26 cellular contexts compared by ENCODE assay signal in the genomic region with DNA sequence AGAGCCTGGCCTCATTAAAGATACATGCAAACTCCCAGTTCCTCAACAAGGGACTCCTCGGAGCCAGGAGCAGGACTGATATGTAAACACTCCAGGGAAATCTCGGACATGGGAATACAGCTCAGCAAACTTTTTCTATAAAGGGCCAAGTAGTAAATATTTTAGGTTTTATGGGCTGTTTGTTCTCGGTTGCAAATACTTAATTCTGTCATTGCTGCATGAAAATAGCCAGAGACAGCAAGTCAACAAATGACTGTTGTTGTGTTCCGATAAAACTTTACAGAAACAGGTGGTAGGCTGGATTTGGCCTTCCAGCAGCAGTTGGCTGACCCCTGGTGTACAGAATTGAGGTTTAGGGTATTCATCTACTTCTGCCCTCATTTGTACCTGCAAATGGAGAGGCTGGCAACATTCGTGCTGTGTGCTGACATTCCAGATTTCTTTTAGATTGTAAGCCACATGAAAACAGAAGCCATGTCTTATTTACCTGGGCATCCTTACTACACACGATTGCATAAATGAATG.
"Had no signal": no experiment of that assay in that cellular context is flagged by ENCODE, and none has a peak within 500 bp of the region (broad histone marks: within the 10 kb centered on the region; RNA-seq: fewer than 3 reads in every experiment).

No MANE protein-coding gene starts in this region.

- H3K4me1 ChIP-seq: esophagus squamous epithelium, foreskin keratinocyte, left ventricle myocardium inferior, lower lobe of right lung, suprapubic skin, tibial artery, upper lobe of left lung, uterus had no signal

- ATAC-seq: effector memory CD8-positive, alpha-beta T cell; foreskin keratinocyte; left cardiac atrium; lower lobe of right lung; natural killer cell; right cardiac atrium; stimulated activated effector memory CD8-positive, alpha-beta T cell treated with anti-CD3 and anti-CD28 coated beads, Interleukin-12 subunit alpha, Interleukin-12 subunit beta, amount 100 ng/mL, for 72 hours; stimulated activated naive CD8-positive, alpha-beta T cell treated with anti-CD3 and anti-CD28 coated beads, Interleukin-15, Interleukin-2, amounts not matched to agents 100 U/mL and 50 U/mL, for 24 hours had no signal

- H3K27me3 ChIP-seq: esophagus squamous epithelium, foreskin keratinocyte, hepatocyte, ovary, suprapubic skin, tibial artery, upper lobe of left lung, uterus had no signal

- H3K4me1 Mint-ChIP-seq: mesothelial cell of epicardium, natural killer cell, neural crest cell had no signal

- H3K36me3 Mint-ChIP-seq: memory B cell; mesothelial cell of epicardium; natural killer cell; stimulated activated effector memory CD8-positive, alpha-beta T cell treated with anti-CD3 and anti-CD28 coated beads, Interleukin-12 subunit alpha, Interleukin-12 subunit beta, amount 100 ng/mL, for 72 hours had no signal

- H3K4me3 Mint-ChIP-seq: dendritic cell treated with granulocyte-macrophage colony-stimulating factor and Interleukin-4, amounts not matched to agents 40 ng/mL and 50 ng/mL, for 4 days; effector memory CD8-positive, alpha-beta T cell; memory B cell; mesothelial cell of epicardium; natural killer cell; neural crest cell; stimulated activated effector memory CD8-positive, alpha-beta T cell treated with anti-CD3 and anti-CD28 coated beads, Interleukin-12 subunit alpha, Interleukin-12 subunit beta, amount 100 ng/mL, for 72 hours had no signal

- H3K27ac ChIP-seq: esophagus squamous epithelium, foreskin keratinocyte, hepatocyte, left ventricle myocardium inferior, lower lobe of right lung, ovary, suprapubic skin, tibial artery, upper lobe of left lung, uterus had no signal

- H3K9me3 ChIP-seq: esophagus squamous epithelium, left ventricle myocardium inferior, lower lobe of right lung, ovary, suprapubic skin, tibial artery, upper lobe of left lung, uterus had no signal

- DNase-seq: effector memory CD8-positive, alpha-beta T cell; esophagus squamous epithelium; foreskin keratinocyte; head of caudate nucleus; kidney; left cardiac atrium; left ventricle myocardium inferior; lower lobe of right lung; natural killer cell; nucleus accumbens; ovary; right cardiac atrium; stimulated activated CD4-positive, alpha-beta T cell treated with anti-CD3 and anti-CD28 coated beads, Interleukin-2, amount 100 ng/mL, for 48 hours; stimulated activated CD8-positive, alpha-beta memory T cell treated with anti-CD3 and anti-CD28 coated beads, Interleukin-4, amount 100 ng/mL, for 48 hours; stimulated activated naive CD8-positive, alpha-beta T cell treated with anti-CD3 and anti-CD28 coated beads, Interleukin-15, Interleukin-2, amounts not matched to agents 100 U/mL and 50 U/mL, for 24 hours; tibial artery; upper lobe of left lung; uterus had no signal

- H3K4me3 ChIP-seq: esophagus squamous epithelium, hepatocyte, left ventricle myocardium inferior, lower lobe of right lung, ovary, smooth muscle cell, suprapubic skin, tibial artery, upper lobe of left lung, uterus had no signal

- H3K36me3 ChIP-seq: esophagus squamous epithelium, left ventricle myocardium inferior, lower lobe of right lung, ovary, suprapubic skin, tibial artery, upper lobe of left lung, uterus had no signal

- H3K9me3 Mint-ChIP-seq: dendritic cell treated with granulocyte-macrophage colony-stimulating factor and Interleukin-4, amounts not matched to agents 40 ng/mL and 50 ng/mL, for 4 days; effector memory CD8-positive, alpha-beta T cell; memory B cell; mesothelial cell of epicardium; natural killer cell; neural crest cell; stimulated activated effector memory CD8-positive, alpha-beta T cell treated with anti-CD3 and anti-CD28 coated beads, Interleukin-12 subunit alpha, Interleukin-12 subunit beta, amount 100 ng/mL, for 72 hours had no signal

- H3K27me3 Mint-ChIP-seq: dendritic cell treated with granulocyte-macrophage colony-stimulating factor and Interleukin-4, amounts not matched to agents 40 ng/mL and 50 ng/mL, for 4 days; memory B cell had no signal

- H3K27ac Mint-ChIP-seq: dendritic cell treated with granulocyte-macrophage colony-stimulating factor and Interleukin-4, amounts not matched to agents 40 ng/mL and 50 ng/mL, for 4 days; effector memory CD8-positive, alpha-beta T cell; memory B cell; mesothelial cell of epicardium; natural killer cell; stimulated activated effector memory CD8-positive, alpha-beta T cell treated with anti-CD3 and anti-CD28 coated beads, Interleukin-12 subunit alpha, Interleukin-12 subunit beta, amount 100 ng/mL, for 72 hours had no signal
